ENCODE assay signal across 10 cellular contexts in the genomic region with DNA sequence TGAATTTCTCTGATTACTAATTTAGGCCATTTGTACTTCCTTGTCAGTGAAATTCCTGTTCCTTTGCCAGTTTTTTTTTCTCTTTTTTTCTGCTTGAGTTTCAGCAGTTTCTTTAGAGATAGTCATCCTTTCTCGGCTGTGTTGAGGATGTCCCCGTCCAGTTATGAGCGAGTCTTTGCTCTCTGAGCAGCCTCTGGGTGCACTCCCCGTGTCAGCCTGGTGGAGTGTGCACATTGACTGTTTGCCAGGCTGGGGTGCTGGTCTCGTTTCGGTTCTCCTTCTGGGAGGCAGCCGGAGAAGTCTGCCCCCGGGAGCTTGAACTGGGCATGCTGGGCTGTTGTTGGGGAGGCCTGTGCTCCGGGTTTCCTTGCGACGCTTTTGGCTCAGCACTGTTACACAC. TPM values are rescaled to one million over a fixed set of nuclear protein-coding genes. Genes with fewer than 3 reads are reported as not detected.
A peak's percentile ranks its signal among the peaks of the same experiment; 100 is the strongest.
DNase-seq lines count a peak whose midpoint lies in the region; ATAC-seq and TF ChIP-seq lines count a peak whose summit lies in the region.
"Had no signal": no experiment of that assay in that cellular context is flagged by ENCODE, and none has a peak within 500 bp of the region (broad histone marks: within the 10 kb centered on the region; RNA-seq: fewer than 3 reads in every experiment).

No MANE protein-coding gene starts in this region.

- H3K4me3 Mint-ChIP-seq in CD4-positive, CD25-positive, alpha-beta regulatory T cell: peak overlapping the region in 2 of 4 donors; percentile 35 to 36

- H3K9me3 Mint-ChIP-seq in CD4-positive, CD25-positive, alpha-beta regulatory T cell: no peaks in the 10 kb centered on the region

- H3K27me3 Mint-ChIP-seq in CD4-positive, CD25-positive, alpha-beta regulatory T cell: no peaks in the 10 kb centered on the region

- H3K36me3 ChIP-seq in CD4-positive, CD25-positive, alpha-beta regulatory T cell (ENCODE audit: control insufficient read depth, insufficient read depth, low read length): no peaks in the 10 kb centered on the region
- H3K36me3 ChIP-seq: neutrophil had no signal

- peaks cover 23% of the 10 kb centered on the region for H3K4me1 ChIP-seq in CD4-positive, CD25-positive, alpha-beta regulatory T cell (ENCODE audit: control insufficient read depth, insufficient read depth, low read length, poor library complexity, severe bottlenecking)

- TF ChIP-seq CTCF in fibroblast of the aortic adventitia (IDR thresholded peaks at IDR 0.05; ENCODE audit: insufficient read depth, low read length): peak; percentile 38

- no peak for DNase-seq in CD4-positive, CD25-positive, alpha-beta regulatory T cell
- DNase-seq in NOMO-1 treated with dmso at 0.1 percent for 144 hours (lab: John Stamatoyannopoulos, UW; ENCODE audit: unreplicated experiment): peak; percentile 9
- peak; percentile 57 for DNase-seq in fibroblast of the aortic adventitia (ENCODE audit: low read depth)
- DNase-seq in renal cortical epithelial cell (ENCODE audit: low read depth): peak; percentile 51
- no peak for DNase-seq in HK-2 (ENCODE audit: unreplicated experiment)
- DNase-seq: OCI-M1 had no signal

- H3K27ac ChIP-seq in CD4-positive, CD25-positive, alpha-beta regulatory T cell (ENCODE audit: insufficient read depth, low read length, poor library complexity, severe bottlenecking): no peak overlapping the region
- H3K27ac ChIP-seq: neutrophil had no signal

- H3K27ac Mint-ChIP-seq in CD4-positive, CD25-positive, alpha-beta regulatory T cell: peak overlapping the region in 2 of 3 donors; percentile 52 to 56

- H3K27me3 ChIP-seq in CD4-positive, CD25-positive, alpha-beta regulatory T cell (ENCODE audit: control insufficient read depth, insufficient read depth, low read length): no peaks in the 10 kb centered on the region

- H3K9me3 ChIP-seq in CD4-positive, CD25-positive, alpha-beta regulatory T cell (ENCODE audit: control insufficient read depth in 2 of 2, low read length in 2 of 2): no peaks in the 10 kb centered on the region
- H3K9me3 ChIP-seq: neutrophil had no signal

- peaks cover 0 to 37% (median 15%) of the 10 kb centered on the region in 4 donors for H3K4me1 Mint-ChIP-seq in CD4-positive, CD25-positive, alpha-beta regulatory T cell

- H3K4me3 ChIP-seq in CD4-positive, CD25-positive, alpha-beta regulatory T cell (ENCODE audit: low read depth, low read length): no peak overlapping the region
- peak overlapping the region; percentile 40 for H3K4me3 ChIP-seq in fibroblast of the aortic adventitia (ENCODE audit: low read depth, low read length)

- no peak for ATAC-seq in CD4-positive, CD25-positive, alpha-beta regulatory T cell (ENCODE audit: low read depth in 2 of 2)
- ATAC-seq in GM19452 (IDR thresholded peaks at IDR 0.05; ENCODE audit: unreplicated experiment): no peak
- ATAC-seq in HG03045 (IDR thresholded peaks at IDR 0.05; ENCODE audit: unreplicated experiment): no peak
- ATAC-seq in GM18861 (IDR thresholded peaks at IDR 0.05; ENCODE audit: unreplicated experiment): no peak

- H3K36me3 Mint-ChIP-seq in CD4-positive, CD25-positive, alpha-beta regulatory T cell: peaks cover 5% of the 10 kb centered on the region

RNA-seq across cellular contexts. Expression of gene PACS2, which starts 3.0 kb away (rescaled TPM):
- total RNA-seq in CD4-positive, CD25-positive, alpha-beta regulatory T cell: 64.0 TPM
- 1 to 10 TPM in 2 of 4 donors, under 1 TPM in 2; 0.72 to 3.4 (median 1.5) TPM for polyA plus RNA-seq in CD4-positive, CD25-positive, alpha-beta regulatory T cell
- total RNA-seq in fibroblast of the aortic adventitia (ENCODE audit: low replicate concordance): 41.5 and 48.6 TPM in 2 replicates
- total RNA-seq in renal cortical epithelial cell: 31.4 and 67.7 TPM in 2 replicates

RNA-seq across cellular contexts. Expression of gene BRF1, which starts 16.7 kb away (rescaled TPM):
- total RNA-seq in CD4-positive, CD25-positive, alpha-beta regulatory T cell: 58.9 TPM
- polyA plus RNA-seq in CD4-positive, CD25-positive, alpha-beta regulatory T cell: 1 to 10 TPM; 5.6 to 8.7 (median 7.5) TPM
- total RNA-seq in fibroblast of the aortic adventitia (ENCODE audit: low replicate concordance) (28.8 and 49.4 TPM in 2 replicates), renal cortical epithelial cell (23.4 and 47.9 TPM in 2 replicates)

Comparison
In these comparisons a context has a peak if more than half of its experiments do, and no peak if none do; other contexts are left out.
1. DNase-seq: peak in NOMO-1 treated with dmso at 0.1 percent for 144 hours (single experiment), fibroblast of the aortic adventitia (single experiment) and renal cortical epithelial cell (single experiment); none in CD4-positive, CD25-positive, alpha-beta regulatory T cell (0 of 3) and HK-2 (single experiment).